Comparison of ENCODE assay signal across 15 cellular contexts in genomic region chr2:158923180-158923594, GRCh38. TPM values are rescaled to one million over a fixed set of nuclear protein-coding genes. Genes with fewer than 3 reads are reported as not detected.
DNase-seq lines count a peak whose midpoint lies in the region; ATAC-seq and TF ChIP-seq lines count a peak whose summit lies in the region.
"Had no signal": no experiment of that assay in that cellular context is flagged by ENCODE, and none has a peak within 500 bp of the region (broad histone marks: within the 10 kb centered on the region; RNA-seq: fewer than 3 reads in every experiment).

No MANE protein-coding gene starts in this region.

- POLR2A ChIA-PET in HEK293T (lab: Yijun Ruan, JAX) = no interaction called here

- CTCF ChIA-PET in HEK293T (lab: Yijun Ruan, JAX) = interaction anchor here (0.6 kb wide), 1 partner anchor 14 kb away, joined by 3 read pairs; no protein-coding TSS in a partner anchor

- no peak for TF ChIP-seq CTCF in AG10803 (conservative IDR thresholded peaks at IDR 0.05; ENCODE audit: low read length)

- DNase-seq in AG10803 (ENCODE audit: low read depth) = peak; percentile 25
- peak; percentile 34 for DNase-seq in HEK293T (ENCODE audit: extremely low spot score)
- peak; percentile 70 for DNase-seq in RPMI7951 (ENCODE audit: low read depth)
- DNase-seq in iris pigment epithelial cell (ENCODE audit: low read depth) = peak; percentile 22
- DNase-seq in HCEC 1CT = no peak
- no peak for DNase-seq in cortex of kidney (lab: John Stamatoyannopoulos, UW)
- DNase-seq: activated naive CD4-positive, alpha-beta T cell treated with anti-CD3 and anti-CD28 coated beads, Interleukin-2, amount 10 ng/mL, durations not matched to agents 7 days and 5 days; dorsolateral prefrontal cortex; left ventricle myocardium superior; MG63; T-helper 2 cell had no signal

- H3K4me3 ChIP-seq in AG10803 (ENCODE audit: low read length) = no peak overlapping the region
- H3K4me3 ChIP-seq: BLaER1, dorsolateral prefrontal cortex, MG63, suprapubic skin had no signal

- ATAC-seq in GM21360 (IDR thresholded peaks at IDR 0.05; ENCODE audit: unreplicated experiment) = no peak
- no peak for ATAC-seq in HG03571 (IDR thresholded peaks at IDR 0.05; ENCODE audit: unreplicated experiment)
- ATAC-seq: left ventricle myocardium superior had no signal

TF ChIP-seq in HEK293T, 16 proteins besides CTCF, POLR2A, EP300 and RAD21:
- TF ChIP-seq FOXK2 (IDR thresholded peaks at IDR 0.05) (no peak), HDGF (IDR thresholded peaks at IDR 0.05; ENCODE audit: borderline replicate concordance) (no peak), LEF1 (IDR thresholded peaks at IDR 0.05; ENCODE audit: borderline replicate concordance) (0 out of 2 replicates have a peak, but pooled peaks have one; percentile 27), ZNF384 (IDR thresholded peaks at IDR 0.05) (no peak), ARNT (IDR thresholded peaks at IDR 0.05) (no peak), SP1 (IDR thresholded peaks at IDR 0.05) (no peak), FOXM1 (IDR thresholded peaks at IDR 0.05; ENCODE audit: borderline replicate concordance) (no peak; the same call in 1 of the 2 replicates), CTBP1 (IDR thresholded peaks at IDR 0.05; ENCODE audit: borderline replicate concordance) (peak; percentile 88), L3MBTL2 (conservative IDR thresholded peaks at IDR 0.05) (no peak), BHLHE40 (IDR thresholded peaks at IDR 0.05; ENCODE audit: borderline replicate concordance) (no peak), ELF4 (IDR thresholded peaks at IDR 0.05) (peak; percentile 22; the same call in 1 of the 2 replicates), NFRKB (IDR thresholded peaks at IDR 0.05) (no peak), TARDBP (IDR thresholded peaks at IDR 0.05) (no peak), PKNOX1 (IDR thresholded peaks at IDR 0.05) (peak; percentile 87), FOXA1 (IDR thresholded peaks at IDR 0.05) (no peak), SUZ12 (IDR thresholded peaks at IDR 0.05) (no peak)

RNA-seq across cellular contexts. Expression of gene TANC1, which starts 45.3 kb away (rescaled TPM):
- 19.3 and 24.4 TPM in 2 replicates for total RNA-seq in RPMI7951 (2014; rRNA removed; shearing (Covaris generic))

Comparison
In these comparisons a context has a peak if more than half of its experiments do, and no peak if none do; other contexts are left out.
1. DNase-seq: peak in AG10803 (single experiment), HEK293T (single experiment), RPMI7951 (single experiment) and iris pigment epithelial cell (single experiment); none in HCEC 1CT (single experiment) and cortex of kidney (single experiment).